ENCODE assay signal across 1 cellular context in genomic region chr3:105800320-105800719, GRCh38.
TF ChIP-seq lines count a peak whose summit lies in the region.

No MANE protein-coding gene starts in this region.

TF ChIP-seq in GM23338, 12 proteins besides CTCF, POLR2A, EP300 and RAD21 (continued from another document):
- no peak for TF ChIP-seq ZNF462 (CRISPR knock-in tag; IDR thresholded peaks at IDR 0.05)
